10 cellular contexts compared by ENCODE assay signal in genomic region chr10:69579661-69580060, GRCh38. TPM values are rescaled to one million over a fixed set of nuclear protein-coding genes. Genes with fewer than 3 reads are reported as not detected.
"Had no signal": no experiment of that assay in that cellular context is flagged by ENCODE, and none has a peak within 500 bp of the region (broad histone marks: within the 10 kb centered on the region; RNA-seq: fewer than 3 reads in every experiment).

No MANE protein-coding gene starts in this region.

- H3K27ac Mint-ChIP-seq: HFFc6 had no signal

- H2AFZ ChIP-seq: GM23248 had no signal

- H3K4me3 Mint-ChIP-seq: HFFc6, IgD-negative memory B cell had no signal

- DNase-seq: GM23248, H7, HCEC 1CT, HFFc6, KBM-7 had no signal

- H3K9ac ChIP-seq: GM23248 had no signal

- H3K36me3 Mint-ChIP-seq: IgD-negative memory B cell had no signal

- H3K4me3 ChIP-seq: GM23248 had no signal

- H3K9me3 Mint-ChIP-seq: HFFc6 had no signal

- H3K27ac ChIP-seq: GM23248, HL-60 had no signal

RNA-seq across cellular contexts. Expression of gene NEUROG3, which starts 6.4 kb away (rescaled TPM):
- total RNA-seq: GM23248, H4, HepG2, HFFc6, HT1080 had no signal
- polyA plus RNA-seq: GM23248, HepG2, IgD-negative memory B cell had no signal

RNA-seq across cellular contexts. Expression of gene FAM241B, which starts 50.4 kb away (rescaled TPM):
- total RNA-seq: GM23248 had no signal
